In the genomic region with DNA sequence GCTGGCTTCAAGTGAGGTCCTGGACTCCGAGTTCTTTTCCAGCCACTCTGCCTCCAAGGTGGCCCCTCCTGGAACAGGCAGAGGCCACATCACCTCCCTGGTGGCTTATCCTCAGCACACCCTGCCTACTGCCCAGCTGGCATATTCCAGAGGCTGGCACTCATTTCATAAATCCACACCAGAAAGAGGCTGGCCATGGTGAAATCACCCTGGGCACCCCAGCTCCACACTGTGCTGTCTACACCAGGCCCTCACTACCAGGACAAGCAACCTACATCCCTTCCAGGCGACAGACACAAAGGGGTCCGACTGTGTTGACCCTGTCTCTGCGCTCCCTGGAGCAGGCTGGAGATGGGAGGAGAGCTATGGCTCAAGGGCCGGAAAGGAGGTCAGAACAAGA, we compare ENCODE assay signal across 16 cellular contexts.
"Had no signal": no experiment of that assay in that cellular context is flagged by ENCODE, and none has a peak within 500 bp of the region (broad histone marks: within the 10 kb centered on the region; RNA-seq: fewer than 3 reads in every experiment).

No MANE protein-coding gene starts in this region.

- H3K27me3 ChIP-seq: left lung, neutrophil, upper lobe of left lung had no signal

- H3K27ac ChIP-seq: heart left ventricle, left lung, neutrophil, upper lobe of left lung had no signal

- H3K9me3 Mint-ChIP-seq: endodermal cell; memory B cell; naive thymus-derived CD8-positive, alpha-beta T cell; stimulated activated naive B cell treated with anti-CD40 and anti-IgM and Interleukin-4, amounts not matched to agents 10 μg/mL and 1 μg/mL and 100 μg/mL, for 72 hours had no signal

- H3K9me3 ChIP-seq: heart left ventricle, left lung, neutrophil, upper lobe of left lung had no signal

- H3K4me1 Mint-ChIP-seq: endodermal cell, T-helper 17 cell had no signal

- H3K27me3 Mint-ChIP-seq: activated naive CD8-positive, alpha-beta T cell; stimulated activated naive B cell treated with anti-CD40 and anti-IgM and Interleukin-4, amounts not matched to agents 10 μg/mL and 1 μg/mL and 100 μg/mL, for 72 hours; T-helper 17 cell had no signal

- H3K4me1 ChIP-seq: heart left ventricle, left lung had no signal

- H3K4me3 Mint-ChIP-seq: activated naive CD8-positive, alpha-beta T cell; endodermal cell; memory B cell; naive thymus-derived CD8-positive, alpha-beta T cell; stimulated activated naive B cell treated with anti-CD40 and anti-IgM and Interleukin-4, amounts not matched to agents 10 μg/mL and 1 μg/mL and 100 μg/mL, for 72 hours; T-helper 17 cell had no signal

- ATAC-seq: heart left ventricle; left lung; naive thymus-derived CD8-positive, alpha-beta T cell; stimulated activated naive B cell treated with anti-CD40 and anti-IgM and Interleukin-4, amounts not matched to agents 10 μg/mL and 1 μg/mL and 100 μg/mL, for 72 hours; T-helper 17 cell had no signal

- DNase-seq: activated CD4-positive, CD25-positive, alpha-beta regulatory T cell; cerebellar nuclear complex; dermis blood vessel endothelial cell; stimulated activated CD4-positive, alpha-beta T cell treated with anti-CD3 and anti-CD28 coated beads, Interleukin-15, amount 100 ng/mL, for 24 hours; stimulated activated CD4-positive, alpha-beta T cell treated with anti-CD3 and anti-CD28 coated beads, Interleukin-4, amount 100 ng/mL, for 1 hour; stimulated activated naive B cell treated with anti-CD40 and anti-IgM and Interleukin-4, amounts not matched to agents 10 μg/mL and 1 μg/mL and 100 μg/mL, for 72 hours; substantia nigra; T-helper 17 cell had no signal

- H3K27ac Mint-ChIP-seq: activated naive CD8-positive, alpha-beta T cell; endodermal cell; memory B cell; naive thymus-derived CD8-positive, alpha-beta T cell; stimulated activated naive B cell treated with anti-CD40 and anti-IgM and Interleukin-4, amounts not matched to agents 10 μg/mL and 1 μg/mL and 100 μg/mL, for 72 hours; T-helper 17 cell had no signal

- H3K36me3 ChIP-seq: heart left ventricle, left lung, neutrophil, upper lobe of left lung had no signal

- H3K36me3 Mint-ChIP-seq: activated naive CD8-positive, alpha-beta T cell; memory B cell; naive thymus-derived CD8-positive, alpha-beta T cell; stimulated activated naive B cell treated with anti-CD40 and anti-IgM and Interleukin-4, amounts not matched to agents 10 μg/mL and 1 μg/mL and 100 μg/mL, for 72 hours had no signal

- H3K4me3 ChIP-seq: heart left ventricle, left lung, upper lobe of left lung had no signal
